In genomic region chr4:16706251-16706650, GRCh38 we compare ENCODE assay signal across 15 cellular contexts.
A peak's percentile ranks its signal among the peaks of the same experiment; 100 is the strongest.
DNase-seq lines count a peak whose midpoint lies in the region; TF ChIP-seq lines count a peak whose summit lies in the region.
"Had no signal": no experiment of that assay in that cellular context is flagged by ENCODE, and none has a peak within 500 bp of the region (broad histone marks: within the 10 kb centered on the region; RNA-seq: fewer than 3 reads in every experiment).

No MANE protein-coding gene starts in this region.

- no peaks in the 10 kb centered on the region for H3K36me3 ChIP-seq in ovary
- H3K36me3 ChIP-seq in adrenal gland (replicated peaks in 1 of 2), result no peaks in the 10 kb centered on the region

- H3K27ac ChIP-seq in ovary (no peak overlapping the region), adrenal gland (no peak overlapping the region)

- no peaks in the 10 kb centered on the region for H3K4me1 ChIP-seq in ovary (ENCODE audit: insufficient read depth)
- peaks cover 0 to 5% of the 10 kb centered on the region in 2 donors for H3K4me1 ChIP-seq in adrenal gland (replicated peaks in 1 of 2)

- H3K27me3 ChIP-seq in ovary, result no peaks in the 10 kb centered on the region
- no peaks in the 10 kb centered on the region for H3K27me3 ChIP-seq in adrenal gland

- TF ChIP-seq EP300 in ovary (IDR thresholded peaks at IDR 0.05), result no peak

- no peak for TF ChIP-seq CTCF in choroid plexus epithelial cell (conservative IDR thresholded peaks at IDR 0.05; ENCODE audit: low read depth, low read length)
- TF ChIP-seq CTCF in ovary (IDR thresholded peaks at IDR 0.05), result no peak
- TF ChIP-seq CTCF in adrenal gland (IDR thresholded peaks at IDR 0.05), result no peak

- TF ChIP-seq POLR2A in ovary (IDR thresholded peaks at IDR 0.05) (no peak), adrenal gland (IDR thresholded peaks at IDR 0.05) (no peak)

- no peak overlapping the region for H3K4me3 ChIP-seq in choroid plexus epithelial cell (ENCODE audit: low read depth, low read length)
- H3K4me3 ChIP-seq in ovary, result no peak overlapping the region
- no peak overlapping the region for H3K4me3 ChIP-seq in adrenal gland

- WGBS in ovary, 3 donors, result 80 to 89% (median 88%) methylated on average over 6 of the region's 6 CpGs
- 80 to 94% (median 92%) methylated on average over 6 of the region's 6 CpGs for WGBS in adrenal gland, 4 donors

- DNase-seq in M059J (ENCODE audit: low read depth) (peak; percentile 66), RPMI7951 (ENCODE audit: low read depth) (peak; percentile 35), choroid plexus epithelial cell (ENCODE audit: low read depth) (peak; percentile 37), ovary (no peak), NCI-H1417 (lab: John Stamatoyannopoulos, UW) (no peak), GF-D8 (lab: John Stamatoyannopoulos, UW) (no peak), adrenal gland (no peak)
- DNase-seq: C1 segment of cervical spinal cord; Calu3; CD4-positive, alpha-beta memory T cell; COR-L47; DMS53; DMS79 treated with DMSO at 0.1 percent for 48 hours; GOT3; H9 had no signal

- intact Hi-C loops in ovary (cut with DNase I) (no loop called here), adrenal gland (cut with DNase I) (no loop called here)

- H3K9me3 ChIP-seq in ovary (no peaks in the 10 kb centered on the region), adrenal gland (replicated peaks in 1 of 3) (no peaks in the 10 kb centered on the region)

Comparison
In these comparisons a context has a peak if more than half of its experiments do, and no peak if none do; other contexts are left out.
1. DNase-seq: peak in M059J (single experiment), RPMI7951 (single experiment) and choroid plexus epithelial cell (single experiment); none in ovary (0 of 5), NCI-H1417 (0 of 3), GF-D8 (single experiment) and adrenal gland (0 of 7).